Comparison of ENCODE assay signal across 18 cellular contexts in the genomic region with DNA sequence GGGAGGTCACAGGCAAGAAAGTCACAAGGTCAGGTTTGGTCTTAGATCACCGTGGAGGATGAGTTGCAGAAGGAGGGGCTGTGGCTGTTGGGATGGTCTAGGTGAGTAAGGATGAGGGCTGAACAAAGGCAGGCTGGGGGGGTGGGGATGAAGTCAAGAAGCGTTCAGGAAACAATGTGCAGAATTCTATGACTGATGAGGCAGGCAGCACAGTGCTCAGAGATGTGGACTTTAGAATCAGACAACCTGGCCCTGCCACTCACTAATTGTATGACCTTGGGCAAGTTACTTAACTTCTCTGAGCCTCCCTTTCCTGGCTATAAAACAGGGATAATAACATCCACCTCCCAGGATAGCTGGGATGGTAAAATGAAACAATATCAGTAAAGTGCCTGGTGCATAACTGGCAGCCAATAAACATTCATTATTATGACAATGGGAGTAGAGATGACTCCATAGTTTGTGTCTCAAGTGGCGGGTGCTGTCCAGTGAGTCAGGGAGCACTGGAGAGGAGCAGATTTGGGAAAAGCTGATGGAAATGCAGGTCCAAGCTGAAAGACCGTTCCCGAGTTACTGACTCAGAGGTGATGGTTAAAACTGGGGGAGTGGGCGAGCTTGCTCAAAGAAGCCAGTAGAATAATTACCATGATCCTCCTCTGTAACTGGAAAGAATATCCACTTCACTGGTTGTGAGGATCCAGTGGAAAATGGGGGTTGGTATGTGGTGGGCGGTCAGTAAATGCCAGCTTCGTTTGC. TPM values are rescaled to one million over a fixed set of nuclear protein-coding genes. Genes with fewer than 3 reads are reported as not detected.
DNase-seq lines count a peak whose midpoint lies in the region; ATAC-seq, FAIRE-seq and TF ChIP-seq lines count a peak whose summit lies in the region.
"Had no signal": no experiment of that assay in that cellular context is flagged by ENCODE, and none has a peak within 500 bp of the region (broad histone marks: within the 10 kb centered on the region; RNA-seq: fewer than 3 reads in every experiment).

No MANE protein-coding gene starts in this region.

- no peak overlapping the region for H3K4me2 ChIP-seq in mesendoderm (ENCODE audit: low read length)

- H4K8ac ChIP-seq in mesendoderm (ENCODE audit: low read depth, low read length): no peak overlapping the region

- H3K9ac ChIP-seq in liver (ENCODE audit: low read depth in 1 of 2, low read length in 2 of 2) (no peak overlapping the region), mesendoderm (ENCODE audit: low read length) (no peak overlapping the region)

- ATAC-seq in body of pancreas (no peak), HG02973 (IDR thresholded peaks at IDR 0.05; ENCODE audit: unreplicated experiment) (no peak)

- H3K56ac ChIP-seq in mesendoderm (ENCODE audit: low read length): no peak overlapping the region

- no peak overlapping the region for H2BK120ac ChIP-seq in mesendoderm (ENCODE audit: low read depth, low read length)

- no peak overlapping the region for H3K4ac ChIP-seq in mesendoderm (ENCODE audit: low read depth, low read length)

- H3K4me3 ChIP-seq in liver (ENCODE audit: low read depth in 1 of 3, low read length in 3 of 3) (no peak overlapping the region), small intestine (ENCODE audit: low read depth in 1 of 2, low read length in 2 of 2) (no peak overlapping the region), body of pancreas (no peak overlapping the region), mesendoderm (ENCODE audit: low read length) (no peak overlapping the region)
- H3K4me3 ChIP-seq: testis had no signal

- H3K27ac ChIP-seq in liver (ENCODE audit: low read depth in 1 of 2, low read length in 2 of 2) (no peak overlapping the region), small intestine (ENCODE audit: low read depth in 1 of 2, low read length in 1 of 2) (peak overlapping the region; percentile 19 to 57), body of pancreas (no peak overlapping the region), mesendoderm (ENCODE audit: low read depth, low read length) (no peak overlapping the region)
- H3K27ac ChIP-seq: testis had no signal

- DNase-seq in HuH-7 (ENCODE audit: low spot score): peak; percentile 77
- peak; percentile 51 for DNase-seq in dermis blood vessel endothelial cell
- peak; percentile 94 for DNase-seq in small intestine
- DNase-seq in body of pancreas: no peak
- DNase-seq in T-helper 1 cell: no peak
- DNase-seq in mesendoderm: no peak
- DNase-seq: activated CD4-positive, alpha-beta T cell treated with anti-CD3 and anti-CD28 coated beads, Interleukin-2, amount 50 U/mL, for 4 hours; amniotic stem cell; COR-L47; GDM1; HFFc6; KG1; testis had no signal

- intact Hi-C loops in body of pancreas (cut with DNase I): no loop called here

- no peak for TF ChIP-seq CTCF in liver (IDR thresholded peaks at IDR 0.05; ENCODE audit: low read depth, low read length, missing input control)
- TF ChIP-seq CTCF in body of pancreas (IDR thresholded peaks at IDR 0.05): no peak

- FAIRE-seq in small intestine (lab: Jason Lieb, UNC): no peak
- FAIRE-seq: TTC549 had no signal

- H3K9me3 ChIP-seq in liver (ENCODE audit: control insufficient read depth in 4 of 4, low read length in 3 of 4) (no peaks in the 10 kb centered on the region), small intestine (ENCODE audit: control insufficient read depth, low read depth) (no peaks in the 10 kb centered on the region), body of pancreas (no peaks in the 10 kb centered on the region)
- H3K9me3 ChIP-seq: testis had no signal

- no peaks in the 10 kb centered on the region for H3K27me3 ChIP-seq in liver (ENCODE audit: control insufficient read depth in 4 of 4, insufficient read depth in 4 of 4, low read length in 3 of 4)
- H3K27me3 ChIP-seq in small intestine (ENCODE audit: control insufficient read depth in 2 of 2, insufficient read depth in 2 of 2, low read length in 2 of 2): no peaks in the 10 kb centered on the region
- H3K27me3 ChIP-seq in body of pancreas: no peaks in the 10 kb centered on the region
- no peaks in the 10 kb centered on the region for H3K27me3 ChIP-seq in mesendoderm (ENCODE audit: insufficient read depth, low read length, poor library complexity)
- H3K27me3 ChIP-seq: testis had no signal

- H2BK5ac ChIP-seq in mesendoderm (ENCODE audit: low read length): no peak overlapping the region

- no peak overlapping the region for H2BK15ac ChIP-seq in mesendoderm (replicated peaks; ENCODE audit: low read depth)

- TF ChIP-seq RAD21 in liver (IDR thresholded peaks at IDR 0.05): no peak

- no peak overlapping the region for H4K5ac ChIP-seq in mesendoderm (ENCODE audit: low read length)

- H3K79me2 ChIP-seq in mesendoderm (ENCODE audit: control insufficient read depth, insufficient read depth, low read length): no peaks in the 10 kb centered on the region

- 80% methylated on average over 8 of the region's 8 CpGs for WGBS in liver
- WGBS in small intestine, 3 donors: 59 to 63% (median 62%) methylated on average over 8 of the region's 8 CpGs
- 58 to 64% methylated on average over 8 of the region's 8 CpGs for WGBS in body of pancreas, 2 donors
- no CpG with 5 or more reads among the region's 8 CpGs for WGBS in mesendoderm (ENCODE audit: extremely low coverage, insufficient coverage, low lambda C conversion rate)

- H3K23ac ChIP-seq in mesendoderm (ENCODE audit: low read length): no peak overlapping the region

- H3K4me1 ChIP-seq in liver (ENCODE audit: control insufficient read depth in 4 of 4, insufficient read depth in 4 of 4, low read length in 3 of 4): peaks cover 10 to 22% (median 14%) of the 10 kb centered on the region in 4 donors
- peaks cover 0 to 7% of the 10 kb centered on the region in 2 donors for H3K4me1 ChIP-seq in small intestine (ENCODE audit: control insufficient read depth in 2 of 2, insufficient read depth in 1 of 2, low read depth in 1 of 2, low read length in 1 of 2)
- H3K4me1 ChIP-seq in body of pancreas: no peaks in the 10 kb centered on the region
- no peaks in the 10 kb centered on the region for H3K4me1 ChIP-seq in mesendoderm (ENCODE audit: control insufficient read depth, low read depth, low read length)

- H2AK5ac ChIP-seq in mesendoderm (ENCODE audit: low read length): no peak overlapping the region

- no peaks in the 10 kb centered on the region for H3K79me1 ChIP-seq in mesendoderm (ENCODE audit: low read length)

- TF ChIP-seq POLR2A in body of pancreas (IDR thresholded peaks at IDR 0.05): no peak

- H3K36me3 ChIP-seq in liver (ENCODE audit: control insufficient read depth in 4 of 4, insufficient read depth in 3 of 4, low read depth in 1 of 4, low read length in 3 of 4) (no peaks in the 10 kb centered on the region), small intestine (ENCODE audit: control insufficient read depth in 2 of 2, insufficient read depth in 2 of 2, low read length in 2 of 2) (no peaks in the 10 kb centered on the region), body of pancreas (replicated peaks in 1 of 2; ENCODE audit: insufficient read depth in 1 of 2, low read depth in 2 of 2) (no peaks in the 10 kb centered on the region), mesendoderm (ENCODE audit: control insufficient read depth, insufficient read depth, low read length) (no peaks in the 10 kb centered on the region)

- no peak overlapping the region for H3K18ac ChIP-seq in mesendoderm (ENCODE audit: low read length)

TF ChIP-seq in liver, 16 proteins besides CTCF, POLR2A, EP300 and RAD21:
- TF ChIP-seq YY1 (IDR thresholded peaks at IDR 0.05) (no peak), HNF4A (conservative IDR thresholded peaks at IDR 0.05) (peak; percentile 45 to 67)
TF ChIP-seq in liver: peak in this region for 1.

RNA-seq across cellular contexts. Expression of a gene that starts 2.1 kb away (rescaled TPM):
- total RNA-seq in dermis blood vessel endothelial cell (1,320 and 1,392 TPM in 2 replicates), liver (10 to 100 TPM; 10.4 to 17.6 TPM), body of pancreas (10 to 100 TPM; 12.2 to 14.0 TPM)
- polyA plus RNA-seq in liver (1 to 10 TPM; 3.6 to 7.3 TPM), small intestine (10 to 100 TPM in 1 of 3 donors, under 1 TPM in 2; 0.45 to 27.3 (median 0.81) TPM)
- 1.3 TPM for polyA plus RNA-seq in mesendoderm (2013, experiment 1 of 2)
- polyA plus RNA-seq in mesendoderm (2013, experiment 2 of 2): 2.1 TPM
- total RNA-seq: NCI-H460 had no signal

RNA-seq across cellular contexts. Expression of a gene that starts 17.5 kb away (rescaled TPM):
- total RNA-seq in dermis blood vessel endothelial cell: not detected in 2 replicates
- 1 to 10 TPM in 1 of 2 donors, under 1 TPM in 1; 0.75 to 5.0 TPM for total RNA-seq in liver
- polyA plus RNA-seq in liver: 1 to 10 TPM in 1 of 2 donors, under 1 TPM in 1; 0.80 to 1.7 TPM
- polyA plus RNA-seq in small intestine: 10 to 100 TPM; 24.7 to 67.8 (median 44.0) TPM
- total RNA-seq in body of pancreas: 10 to 100 TPM in 1 of 2 donors, 1 to 10 TPM in 1; 6.6 to 11.7 TPM
- polyA plus RNA-seq in mesendoderm (2013, experiment 1 of 2): 5.0 TPM
- polyA plus RNA-seq in mesendoderm (2013, experiment 2 of 2): 4.9 TPM
- total RNA-seq: HFFc6, mononuclear cell had no signal

RNA-seq across cellular contexts. Expression of a gene that starts 33.1 kb away (rescaled TPM):
- total RNA-seq in dermis blood vessel endothelial cell (0.05 TPM in 1 of 2 replicates, not detected in the other), liver (1 to 10 TPM in 1 of 2 donors, under 1 TPM in 1; 0.61 to 1.0 TPM), body of pancreas (10 to 100 TPM; 45.8 to 51.1 TPM)
- polyA plus RNA-seq in liver (under 1 TPM; 0.21 to 0.76 TPM), small intestine (10 to 100 TPM; 38.3 to 94.3 (median 81.0) TPM)
- polyA plus RNA-seq in mesendoderm (2013, experiment 1 of 2): 10.8 TPM
- 8.4 TPM for polyA plus RNA-seq in mesendoderm (2013, experiment 2 of 2)
- total RNA-seq: HFFc6, NCI-H460 had no signal

RNA-seq across cellular contexts. Expression of a gene that starts 34.7 kb away (rescaled TPM):
- 0.09 TPM in 1 of 2 replicates, not detected in the other for total RNA-seq in dermis blood vessel endothelial cell
- 1 to 10 TPM in 1 of 2 donors, not detected in 1; 1.0 TPM for total RNA-seq in liver
- under 1 TPM in 1 of 2 donors, not detected in 1; 0.03 TPM for polyA plus RNA-seq in liver
- polyA plus RNA-seq in small intestine: not detected
- not detected for total RNA-seq in body of pancreas
- 0.07 TPM for polyA plus RNA-seq in mesendoderm (2013, experiment 1 of 2)
- 0.07 TPM for polyA plus RNA-seq in mesendoderm (2013, experiment 2 of 2)
- total RNA-seq: HFFc6, NCI-H460 had no signal

RNA-seq across cellular contexts. Expression of a gene that starts 55.9 kb away (rescaled TPM):
- 22.1 and 121 TPM in 2 replicates for total RNA-seq in dermis blood vessel endothelial cell
- 10 to 100 TPM in 1 of 2 donors, under 1 TPM in 1; 0.25 to 73.4 TPM for total RNA-seq in liver
- polyA plus RNA-seq in liver: 1 to 10 TPM; 2.0 to 4.9 TPM
- polyA plus RNA-seq in small intestine: 10 to 100 TPM in 1 of 3 donors, 1 to 10 TPM in 2; 3.8 to 62.2 (median 6.3) TPM
- 1 to 10 TPM in 1 of 2 donors, not detected in 1; 2.3 TPM for total RNA-seq in body of pancreas
- 156 TPM for polyA plus RNA-seq in mesendoderm (2013, experiment 1 of 2)
- polyA plus RNA-seq in mesendoderm (2013, experiment 2 of 2): 154 TPM

Comparison
In these comparisons a context has a peak if more than half of its experiments do, and no peak if none do; other contexts are left out.
1. DNase-seq: peak in HuH-7 (single experiment), dermis blood vessel endothelial cell (single experiment) and small intestine (single experiment); none in body of pancreas (0 of 4), T-helper 1 cell (0 of 5) and mesendoderm (single experiment).
2. H3K27ac ChIP-seq: peak in small intestine (2 of 2); none in liver (0 of 2), body of pancreas (0 of 4) and mesendoderm (single experiment).
3. RNA of a gene that starts 2.1 kb away (total RNA-seq): 1,320 to 1,392 TPM in dermis blood vessel endothelial cell; 10.4 to 17.6 TPM in liver and 12.2 to 14.0 TPM in body of pancreas; every median in the first group is over 10 times any median in the second.
4. RNA of a gene that starts 33.1 kb away (total RNA-seq): 45.8 to 51.1 TPM in body of pancreas; 0.61 to 1.0 TPM in liver and 0.05 TPM in dermis blood vessel endothelial cell; every median in the first group is over 10 times any median in the second.